Comparison of ENCODE assay signal across 8 cellular contexts in the genomic region with DNA sequence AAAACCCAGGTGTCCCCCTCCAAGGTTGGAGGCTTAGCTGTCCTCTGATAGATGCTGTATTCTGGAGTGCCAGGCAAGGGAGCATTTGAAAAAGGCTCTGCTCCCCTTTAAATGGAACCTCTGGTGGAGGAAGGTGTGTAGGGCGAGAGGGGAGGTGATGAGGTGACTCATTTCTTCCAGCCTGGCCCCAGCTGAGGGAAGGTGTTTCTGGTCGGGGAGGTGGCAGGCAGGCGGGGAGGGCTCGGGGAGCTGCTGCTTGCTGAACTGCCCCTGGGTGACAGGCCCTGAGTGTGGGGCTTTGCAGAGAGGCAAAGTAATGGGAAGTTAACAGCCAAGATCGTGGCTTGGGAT. TPM values are rescaled to one million over a fixed set of nuclear protein-coding genes. Genes with fewer than 3 reads are reported as not detected.
DNase-seq lines count a peak whose midpoint lies in the region; ATAC-seq lines count a peak whose summit lies in the region.
"Had no signal": no experiment of that assay in that cellular context is flagged by ENCODE, and none has a peak within 500 bp of the region (broad histone marks: within the 10 kb centered on the region; RNA-seq: fewer than 3 reads in every experiment).

No MANE protein-coding gene starts in this region.

- peaks cover 11% of the 10 kb centered on the region for H3K36me3 Mint-ChIP-seq in T-cell

- CTCF ChIA-PET in T-cell (lab: Charles Lee) = interaction anchor here in 1 of 2 donors (1.0 to 2.0 kb wide), 4 partner anchors 9 to 40 kb away, joined by 4 to 15 read pairs (median 6); no protein-coding TSS in a partner anchor

- H3K9me3 Mint-ChIP-seq in T-cell = no peaks in the 10 kb centered on the region

- peaks cover 90 to 95% (median 94%) of the 10 kb centered on the region in 3 donors for H3K4me1 Mint-ChIP-seq in T-cell

- ATAC-seq in GM21737 (IDR thresholded peaks at IDR 0.05; ENCODE audit: unreplicated experiment) (peak; percentile 34), T-cell (replicated peaks in 1 of 4) (peak; percentile 75 to 87 (median 83))

- H3K27ac Mint-ChIP-seq in T-cell = peak overlapping the region; percentile 97 to 98

- peak; percentile 54 to 84 (median 70) for DNase-seq in T-cell
- DNase-seq in activated naive CD8-positive, alpha-beta T cell treated with anti-CD3 and anti-CD28 coated beads, Interleukin-2, amount 50 U/mL, for 16 hours (ENCODE audit: low read depth, low spot score) = peak; percentile 78
- DNase-seq in stimulated activated CD8-positive, alpha-beta memory T cell treated with anti-CD3 and anti-CD28 coated beads, Interleukin-12 subunit alpha, Interleukin-12 subunit beta, amount 100 ng/mL, for 1 hour (ENCODE audit: low read depth) = peak; percentile 81
- no peak for DNase-seq in NCI-H526 (lab: John Stamatoyannopoulos, UW)
- DNase-seq in DMS53 (lab: John Stamatoyannopoulos, UW) = no peak
- no peak for DNase-seq in C1 segment of cervical spinal cord (lab: John Stamatoyannopoulos, UW)

- no peaks in the 10 kb centered on the region for H3K27me3 Mint-ChIP-seq in T-cell

- POLR2A ChIA-PET in T-cell (lab: Charles Lee) = interaction anchor here in 1 of 2 donors (1.0 kb wide), 1 partner anchor 19 kb away, joined by 3 read pairs; the partner anchor contains the start of gene PSTPIP1

- H3K4me3 Mint-ChIP-seq in T-cell = peak overlapping the region; percentile 68 to 78 (median 76)

RNA-seq across cellular contexts. Expression of gene PSTPIP1, which starts 18.8 kb away (rescaled TPM):
- total RNA-seq in T-cell = 100 to 1,000 TPM; 110 to 231 (median 180) TPM
- total RNA-seq: kidney epithelial cell had no signal

RNA-seq across cellular contexts. Expression of gene TSPAN3, which starts 57.1 kb away (rescaled TPM):
- total RNA-seq in T-cell = 10 to 100 TPM; 12.7 to 26.3 (median 25.0) TPM

Comparison
In these comparisons a context has a peak if more than half of its experiments do, and no peak if none do; other contexts are left out.
1. DNase-seq: peak in T-cell (34 of 34), activated naive CD8-positive, alpha-beta T cell treated with anti-CD3 and anti-CD28 coated beads, Interleukin-2, amount 50 U/mL, for 16 hours (single experiment) and stimulated activated CD8-positive, alpha-beta memory T cell treated with anti-CD3 and anti-CD28 coated beads, Interleukin-12 subunit alpha, Interleukin-12 subunit beta, amount 100 ng/mL, for 1 hour (single experiment); none in NCI-H526 (0 of 2), DMS53 (single experiment) and C1 segment of cervical spinal cord (0 of 14).